In genomic region chr10:111933937-111934336, GRCh38 we compare ENCODE assay signal across 15 cellular contexts.
A peak's percentile ranks its signal among the peaks of the same experiment; 100 is the strongest.
DNase-seq lines count a peak whose midpoint lies in the region; FAIRE-seq and TF ChIP-seq lines count a peak whose summit lies in the region.
"Had no signal": no experiment of that assay in that cellular context is flagged by ENCODE, and none has a peak within 500 bp of the region (broad histone marks: within the 10 kb centered on the region; RNA-seq: fewer than 3 reads in every experiment).

No MANE protein-coding gene starts in this region.

- H3K27me3 ChIP-seq in PC-9 (ENCODE audit: insufficient read depth, low read depth) = no peaks in the 10 kb centered on the region
- H3K27me3 ChIP-seq: SJSA1 had no signal

- H3K36me3 ChIP-seq in PC-9 (ENCODE audit: low read depth) = no peaks in the 10 kb centered on the region
- H3K36me3 ChIP-seq: SJSA1 had no signal

- no peaks in the 10 kb centered on the region for H3K4me1 ChIP-seq in PC-9 (replicated peaks; ENCODE audit: insufficient read depth)
- H3K4me1 ChIP-seq: SJSA1 had no signal

- H3K9me3 Mint-ChIP-seq in endothelial cell (ENCODE audit: unreplicated experiment) = no peaks in the 10 kb centered on the region
- H3K9me3 Mint-ChIP-seq in neural crest cell = no peaks in the 10 kb centered on the region
- peaks cover 67% of the 10 kb centered on the region for H3K9me3 Mint-ChIP-seq in HFFc6

- BruUV-seq in PC-9 (replicated peaks; lab: Mats Ljungman, UMichigan) = no TSS peak

- no peak overlapping the region for H3K4me2 ChIP-seq in PC-9

- H3K36me3 Mint-ChIP-seq in endothelial cell (ENCODE audit: low read depth, unreplicated experiment) (no peaks in the 10 kb centered on the region), neural crest cell (ENCODE audit: low read depth) (no peaks in the 10 kb centered on the region), HFFc6 (ENCODE audit: low read depth) (no peaks in the 10 kb centered on the region)
- H3K36me3 Mint-ChIP-seq: CD14-positive monocyte had no signal

- CTCF ChIA-PET in PC-9 (lab: Charles Lee) = no interaction called here

- H3K4me3 Mint-ChIP-seq in endothelial cell (ENCODE audit: unreplicated experiment) = no peak overlapping the region
- no peak overlapping the region for H3K4me3 Mint-ChIP-seq in neural crest cell
- no peak overlapping the region for H3K4me3 Mint-ChIP-seq in HFFc6
- H3K4me3 Mint-ChIP-seq: CD14-positive monocyte had no signal

- no peak for TF ChIP-seq POLR2A in GM12891 (IDR thresholded peaks at IDR 0.05; ENCODE audit: low read depth, low read length)

- intact Hi-C loops in PC-9 (cut with micrococcal nuclease; ENCODE audit: unreplicated experiment) = no loop called here

- no peak overlapping the region for H3K4me3 ChIP-seq in Jurkat, Clone E6-1 (ENCODE audit: low read length)
- no peak overlapping the region for H3K4me3 ChIP-seq in PC-9
- H3K4me3 ChIP-seq: SJSA1 had no signal

- no peak overlapping the region for H3K27ac ChIP-seq in PC-9
- H3K27ac ChIP-seq: SJSA1 had no signal

- H3K27ac Mint-ChIP-seq in endothelial cell (ENCODE audit: unreplicated experiment) (no peak overlapping the region), neural crest cell (ENCODE audit: unreplicated experiment) (no peak overlapping the region), HFFc6 (no peak overlapping the region)
- H3K27ac Mint-ChIP-seq: CD14-positive monocyte had no signal

- no peaks in the 10 kb centered on the region for H3F3A ChIP-seq in PC-9 (ENCODE audit: insufficient read depth, low read depth)

- H3K9me2 ChIP-seq in PC-9 (ENCODE audit: insufficient read depth) = no peaks in the 10 kb centered on the region

- TF ChIP-seq CTCF in endothelial cell (IDR thresholded peaks at IDR 0.05; ENCODE audit: unreplicated experiment) = peak; percentile 47
- TF ChIP-seq CTCF in neural crest cell (conservative IDR thresholded peaks at IDR 0.05) = peak; percentile 1
- TF ChIP-seq CTCF in HFFc6 (IDR thresholded peaks at IDR 0.05) = no peak
- TF ChIP-seq CTCF in PC-9 (conservative IDR thresholded peaks at IDR 0.05) = no peak

- H3K27me3 Mint-ChIP-seq in endothelial cell (ENCODE audit: unreplicated experiment) = no peaks in the 10 kb centered on the region
- H3K27me3 Mint-ChIP-seq in neural crest cell (ENCODE audit: low read depth) = peaks cover 2% of the 10 kb centered on the region
- peaks cover 3% of the 10 kb centered on the region; the same call in 1 of the 2 replicates for H3K27me3 Mint-ChIP-seq in HFFc6 (ENCODE audit: insufficient read depth)

- no peaks in the 10 kb centered on the region for H3K9me3 ChIP-seq in PC-9 (ENCODE audit: insufficient read depth, low read depth)
- H3K9me3 ChIP-seq: SJSA1 had no signal

- POLR2A ChIA-PET in PC-9 (lab: Charles Lee; ENCODE audit: unreplicated experiment) = no interaction called here

- no peak for FAIRE-seq in GM12891 (lab: Jason Lieb, UNC)

- H3K79me2 ChIP-seq in PC-9 (ENCODE audit: low read depth) = no peaks in the 10 kb centered on the region

- DNase-seq in GM12891 (ENCODE audit: insufficient read length, low spot score) (no peak), endothelial cell (ENCODE audit: low spot score) (no peak), neural crest cell (ENCODE audit: low read depth, low spot score) (no peak), NCI-H1417 (lab: John Stamatoyannopoulos, UW) (no peak), HFFc6 (no peak), cerebellum (ENCODE audit: low spot score) (no peak), PC-9 (no peak)
- DNase-seq in Jurkat, Clone E6-1 (ENCODE audit: low read depth, low spot score) = peak; percentile 3
- DNase-seq: NCI-H1417 treated with DMSO at 0.1 percent for 48 hours, NCI-H2029, NCI-H2171, NCI-H446 treated with DMSO at 0.1 percent for 48 hours, OCI-M1 had no signal

- H3K4me1 Mint-ChIP-seq in endothelial cell (ENCODE audit: unreplicated experiment) (peaks cover 6% of the 10 kb centered on the region), neural crest cell (no peaks in the 10 kb centered on the region), HFFc6 (ENCODE audit: low read depth) (no peaks in the 10 kb centered on the region)
- H3K4me1 Mint-ChIP-seq: CD14-positive monocyte had no signal

- no peak overlapping the region for H2AFZ ChIP-seq in PC-9

- no peaks in the 10 kb centered on the region for H4K20me1 ChIP-seq in PC-9 (ENCODE audit: insufficient read depth)

TF ChIP-seq in GM12891, 5 proteins besides CTCF, POLR2A, EP300 and RAD21:
- TF ChIP-seq PAX5 (IDR thresholded peaks at IDR 0.05; ENCODE audit: insufficient read depth, low read length, severe bottlenecking) = no peak
- TF ChIP-seq SPI1 (IDR thresholded peaks at IDR 0.05; ENCODE audit: low read depth, low read length) = 0 out of 2 replicates have a peak, but pooled peaks have one; percentile 26
- no peak for TF ChIP-seq TAF1 (IDR thresholded peaks at IDR 0.05; ENCODE audit: low read depth, low read length)

Comparison
In these comparisons a context has a peak if more than half of its experiments do, and no peak if none do; other contexts are left out.
1. CTCF ChIP-seq: peak in endothelial cell (single experiment) and neural crest cell (single experiment); none in HFFc6 (single experiment) and PC-9 (single experiment).